In genomic region chr9:131255731-131256197, GRCh38 we compare ENCODE assay signal across 1 cellular context.
TF ChIP-seq lines count a peak whose summit lies in the region.

No MANE protein-coding gene starts in this region.

TF ChIP-seq in IMR-90, 13 proteins besides CTCF, POLR2A, EP300 and RAD21 (continued from another document):
- no peak for TF ChIP-seq CHD1 (IDR thresholded peaks at IDR 0.05; ENCODE audit: low read depth, low read length)
TF ChIP-seq in IMR-90: peak in this region for 0.
